15 cellular contexts compared by ENCODE assay signal in genomic region chr20:32479012-32479411, GRCh38.
DNase-seq lines count a peak whose midpoint lies in the region; ATAC-seq, FAIRE-seq and TF ChIP-seq lines count a peak whose summit lies in the region.
"Had no signal": no experiment of that assay in that cellular context is flagged by ENCODE, and none has a peak within 500 bp of the region (broad histone marks: within the 10 kb centered on the region; RNA-seq: fewer than 3 reads in every experiment).

No MANE protein-coding gene starts in this region.

- H3K9ac ChIP-seq in kidney (ENCODE audit: low read length in 2 of 2), result no peak overlapping the region

- POLR2A ChIA-PET in CD8-positive, alpha-beta T cell (lab: Charles Lee), result interaction anchor here (1.1 kb wide), 1 partner anchor 121 kb away, joined by 3 read pairs; the partner anchor contains the start of gene ASXL1
- POLR2A ChIA-PET in T-cell (lab: Charles Lee), result interaction anchor here in 1 of 2 donors (0.6 kb wide), 1 partner anchor 1155 kb away, joined by 4 read pairs; no protein-coding TSS in a partner anchor

- TF ChIP-seq CTCF in CD8-positive, alpha-beta T cell (IDR thresholded peaks at IDR 0.05), result no peak
- no peak for TF ChIP-seq CTCF in kidney (IDR thresholded peaks at IDR 0.05; ENCODE audit: borderline replicate concordance, extremely low read depth, insufficient read depth)

- H3K27ac ChIP-seq in CD8-positive, alpha-beta T cell (ENCODE audit: low read depth, low read length), result no peak overlapping the region
- peak overlapping the region; percentile 25 to 40 for H3K27ac ChIP-seq in kidney (ENCODE audit: low read depth in 2 of 2, low read length in 2 of 2)
- H3K27ac ChIP-seq: coronary artery, SK-N-MC had no signal

- intact Hi-C loops in CD8-positive, alpha-beta T cell (cut with DNase I, micrococcal nuclease), result no loop called here
- intact Hi-C loops in kidney (cut with DNase I) (no loop called here), posterior vena cava (cut with DNase I) (loop anchor here in 1 of 2 donors (10.0 kb wide), 1 partner anchor 194 kb away; no protein-coding TSS in a partner anchor)

- H3K27me3 Mint-ChIP-seq in CD8-positive, alpha-beta T cell (ENCODE audit: low read depth), result no peaks in the 10 kb centered on the region
- no peaks in the 10 kb centered on the region for H3K27me3 Mint-ChIP-seq in T-cell

- no peaks in the 10 kb centered on the region for H3K27me3 ChIP-seq in CD8-positive, alpha-beta T cell (ENCODE audit: insufficient read depth, low read length)
- H3K27me3 ChIP-seq in H7 (ENCODE audit: control insufficient read depth, insufficient read depth, low read length), result no peaks in the 10 kb centered on the region

- no peaks in the 10 kb centered on the region for H3K9me3 Mint-ChIP-seq in CD8-positive, alpha-beta T cell
- H3K9me3 Mint-ChIP-seq in T-cell, result no peaks in the 10 kb centered on the region
- H3K9me3 Mint-ChIP-seq: activated T-helper 1 cell treated with anti-CD3 and anti-CD28 coated beads, Interleukin-12 subunit alpha, Interleukin-12 subunit beta, Interleukin-2, Interleukin-4 antibody, amounts not matched to agents 30 ng/mL and 10 ng/mL and 1 ng/mL, durations not matched to agents 14 hours and 24 hours and 36 hours had no signal

- no peak for FAIRE-seq in kidney (lab: Jason Lieb, UNC)
- FAIRE-seq: islet of Langerhans had no signal

- peaks cover 68% of the 10 kb centered on the region for H3K4me1 ChIP-seq in CD8-positive, alpha-beta T cell (ENCODE audit: insufficient read depth, low read length)
- peaks cover 67 to 69% of the 10 kb centered on the region in 2 donors for H3K4me1 ChIP-seq in kidney (ENCODE audit: control insufficient read depth in 1 of 2, insufficient read depth in 1 of 2, low read depth in 1 of 2, low read length in 2 of 2)

- no peak for DNase-seq in CD8-positive, alpha-beta T cell
- DNase-seq in T-cell (no peak), kidney (peak; percentile 13), posterior vena cava (ENCODE audit: low spot score) (peak; percentile 45), H7 (no peak), hypothalamus (lab: John Stamatoyannopoulos, UW) (no peak)
- DNase-seq: DMS 273 treated with DMSO at 0.1 percent for 48 hours, mesendoderm, NCI-H1694 treated with DMSO at 0.1 percent for 48 hours had no signal

- H3K36me3 Mint-ChIP-seq in CD8-positive, alpha-beta T cell, result peaks cover 4% of the 10 kb centered on the region
- H3K36me3 Mint-ChIP-seq in T-cell, result no peaks in the 10 kb centered on the region

- H3K4me3 ChIP-seq in CD8-positive, alpha-beta T cell (ENCODE audit: low read depth, low read length), result no peak overlapping the region
- H3K4me3 ChIP-seq in kidney (ENCODE audit: low read length in 2 of 2) (no peak overlapping the region), H7 (ENCODE audit: insufficient read depth, low read depth, low read length) (no peak overlapping the region)
- H3K4me3 ChIP-seq: coronary artery, SK-N-MC had no signal

- no peaks in the 10 kb centered on the region for H3K9me3 ChIP-seq in CD8-positive, alpha-beta T cell (ENCODE audit: low read length)
- H3K9me3 ChIP-seq in kidney (ENCODE audit: control insufficient read depth in 1 of 2, low read length in 2 of 2), result no peaks in the 10 kb centered on the region

- no peak overlapping the region for H3K4me3 Mint-ChIP-seq in CD8-positive, alpha-beta T cell
- peak overlapping the region in 1 of 3 donors; percentile 8 for H3K4me3 Mint-ChIP-seq in T-cell
- H3K4me3 Mint-ChIP-seq: activated T-helper 1 cell treated with anti-CD3 and anti-CD28 coated beads, Interleukin-12 subunit alpha, Interleukin-12 subunit beta, Interleukin-2, Interleukin-4 antibody, amounts not matched to agents 30 ng/mL and 10 ng/mL and 1 ng/mL, durations not matched to agents 14 hours and 24 hours and 36 hours had no signal

- H3K36me3 ChIP-seq in CD8-positive, alpha-beta T cell (ENCODE audit: insufficient read depth, low read length), result peaks cover 5% of the 10 kb centered on the region
- H3K36me3 ChIP-seq in kidney (ENCODE audit: control insufficient read depth in 1 of 2, insufficient read depth in 2 of 2, low read length in 2 of 2), result no peaks in the 10 kb centered on the region
- H3K36me3 ChIP-seq in H7 (replicated peaks; ENCODE audit: control insufficient read depth, insufficient read depth, low read length), result peaks cover 4% of the 10 kb centered on the region

- ATAC-seq in CD8-positive, alpha-beta T cell, result no peak
- ATAC-seq in T-cell (replicated peaks in 1 of 4) (no peak), HG03439 (IDR thresholded peaks at IDR 0.05; ENCODE audit: unreplicated experiment) (no peak), GM18909 (IDR thresholded peaks at IDR 0.05; ENCODE audit: poor library complexity, unreplicated experiment) (no peak)

- CTCF ChIA-PET in CD8-positive, alpha-beta T cell (lab: Charles Lee), result interaction anchor here (0.9 kb wide), 1 partner anchor 29 kb away, joined by 3 read pairs; no protein-coding TSS in a partner anchor
- CTCF ChIA-PET in T-cell (lab: Charles Lee), result no interaction called here

- peak overlapping the region; percentile 91 for H3K27ac Mint-ChIP-seq in CD8-positive, alpha-beta T cell
- peak overlapping the region; percentile 71 to 97 for H3K27ac Mint-ChIP-seq in T-cell
- H3K27ac Mint-ChIP-seq: activated T-helper 1 cell treated with anti-CD3 and anti-CD28 coated beads, Interleukin-12 subunit alpha, Interleukin-12 subunit beta, Interleukin-2, Interleukin-4 antibody, amounts not matched to agents 30 ng/mL and 10 ng/mL and 1 ng/mL, durations not matched to agents 14 hours and 24 hours and 36 hours had no signal

- H3K4me1 Mint-ChIP-seq in CD8-positive, alpha-beta T cell (ENCODE audit: low read depth), result peaks cover 65% of the 10 kb centered on the region
- H3K4me1 Mint-ChIP-seq in T-cell, result peaks cover 57 to 63% (median 57%) of the 10 kb centered on the region in 3 donors

Comparison
In these comparisons a context has a peak if more than half of its experiments do, and no peak if none do; other contexts are left out.
1. DNase-seq: peak in kidney (single experiment) and posterior vena cava (single experiment); none in CD8-positive, alpha-beta T cell (0 of 7), T-cell (0 of 34), H7 (single experiment) and hypothalamus (0 of 51).